28 cellular contexts compared by ENCODE assay signal in genomic region chr3:72050771-72051170, GRCh38.
"Had no signal": no experiment of that assay in that cellular context is flagged by ENCODE, and none has a peak within 500 bp of the region (broad histone marks: within the 10 kb centered on the region; RNA-seq: fewer than 3 reads in every experiment).

No MANE protein-coding gene starts in this region.

- H3K9me3 ChIP-seq: colonic mucosa, esophagus muscularis mucosa, esophagus squamous epithelium, gastrocnemius medialis, gastroesophageal sphincter, heart left ventricle, heart right ventricle had no signal

- H3K36me3 ChIP-seq: colonic mucosa, esophagus muscularis mucosa, esophagus squamous epithelium, gastrocnemius medialis, gastroesophageal sphincter, heart left ventricle, heart right ventricle had no signal

- H3K4me1 ChIP-seq: colonic mucosa, esophagus muscularis mucosa, esophagus squamous epithelium, foreskin keratinocyte, gastrocnemius medialis, gastroesophageal sphincter, heart left ventricle had no signal

- FAIRE-seq: colon, endometrium, endothelial cell of umbilical vein, frontal cortex had no signal

- H3K27me3 ChIP-seq: colonic mucosa, dorsolateral prefrontal cortex, esophagus muscularis mucosa, esophagus squamous epithelium, gastrocnemius medialis, gastroesophageal sphincter, heart left ventricle, heart right ventricle had no signal

- H3K27ac ChIP-seq: colonic mucosa, coronary artery, dorsolateral prefrontal cortex, epithelial cell of prostate, esophagus muscularis mucosa, esophagus squamous epithelium, foreskin keratinocyte, gastrocnemius medialis, gastroesophageal sphincter, heart left ventricle, heart right ventricle had no signal

- H3K4me3 ChIP-seq: colonic mucosa, coronary artery, dorsolateral prefrontal cortex, esophagus muscularis mucosa, esophagus squamous epithelium, gastrocnemius medialis, gastroesophageal sphincter, heart left ventricle, heart right ventricle had no signal

- DNase-seq: colonic mucosa; cortex of kidney; dermis blood vessel endothelial cell; dorsolateral prefrontal cortex; effector CD4-positive, alpha-beta T cell; effector CD8-positive, alpha-beta T cell; effector memory CD4-positive, alpha-beta T cell; effector memory CD8-positive, alpha-beta T cell; endodermal cell; erythroblast; esophagus squamous epithelium; foreskin fibroblast; foreskin keratinocyte; foreskin melanocyte; gastrocnemius medialis; glutamatergic neuron; head of caudate nucleus; heart left ventricle; heart right ventricle had no signal

- ATAC-seq: effector memory CD8-positive, alpha-beta T cell; esophagus mucosa; foreskin keratinocyte; gastrocnemius medialis; gastroesophageal sphincter; heart left ventricle; heart right ventricle had no signal
